Comparison of ENCODE assay signal across 1 cellular context in the genomic region with DNA sequence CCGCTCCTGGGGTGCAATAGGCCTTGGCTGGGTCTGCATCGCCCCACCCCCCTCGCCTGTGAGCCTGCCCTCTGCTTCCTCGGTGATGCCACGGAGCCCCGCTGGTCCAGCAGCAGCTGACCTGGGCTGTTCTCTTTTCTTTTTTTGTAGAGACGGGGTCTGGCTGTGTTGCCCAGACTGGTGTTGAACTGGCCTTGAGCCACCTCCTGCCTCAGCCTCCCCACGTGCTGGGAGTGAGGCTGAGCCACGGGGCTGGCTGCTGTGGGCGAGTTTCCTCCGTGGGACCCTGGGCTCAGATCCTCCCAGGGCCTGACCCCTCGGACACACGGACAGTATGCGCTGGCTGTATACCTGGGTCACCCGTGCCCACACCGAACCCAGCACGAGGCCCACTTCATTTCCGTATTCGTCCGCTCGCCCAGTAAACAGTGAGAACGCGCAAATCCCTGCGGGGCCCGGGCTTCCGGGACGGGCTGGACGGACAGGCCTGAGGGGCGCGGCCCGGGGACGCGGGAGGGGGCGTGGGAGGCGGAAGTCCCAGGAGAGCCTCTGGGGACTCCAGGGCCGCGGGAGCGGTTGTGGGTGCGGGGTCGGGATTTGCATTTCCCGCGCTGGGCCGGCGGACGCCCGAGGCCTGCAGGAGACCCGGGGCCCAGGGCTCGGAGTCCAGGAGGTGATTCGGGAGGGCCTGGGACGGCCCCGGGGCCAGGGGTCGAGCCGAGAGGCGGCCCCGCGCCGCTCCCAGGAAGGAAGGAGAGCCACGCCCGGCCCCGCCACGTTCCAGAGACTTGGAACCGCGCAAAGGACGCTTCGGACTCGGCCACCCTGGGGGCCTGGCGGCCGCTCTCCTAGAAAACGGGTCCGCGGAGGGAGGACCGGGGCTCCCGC.
A peak's percentile ranks its signal among the peaks of the same experiment; 100 is the strongest.
TF ChIP-seq lines count a peak whose summit lies in the region.

No MANE protein-coding gene starts in this region.

TF ChIP-seq in K562, 482 proteins besides CTCF, POLR2A, EP300 and RAD21 (continued from another document and continues in another):
- TF ChIP-seq, protein P1, sequence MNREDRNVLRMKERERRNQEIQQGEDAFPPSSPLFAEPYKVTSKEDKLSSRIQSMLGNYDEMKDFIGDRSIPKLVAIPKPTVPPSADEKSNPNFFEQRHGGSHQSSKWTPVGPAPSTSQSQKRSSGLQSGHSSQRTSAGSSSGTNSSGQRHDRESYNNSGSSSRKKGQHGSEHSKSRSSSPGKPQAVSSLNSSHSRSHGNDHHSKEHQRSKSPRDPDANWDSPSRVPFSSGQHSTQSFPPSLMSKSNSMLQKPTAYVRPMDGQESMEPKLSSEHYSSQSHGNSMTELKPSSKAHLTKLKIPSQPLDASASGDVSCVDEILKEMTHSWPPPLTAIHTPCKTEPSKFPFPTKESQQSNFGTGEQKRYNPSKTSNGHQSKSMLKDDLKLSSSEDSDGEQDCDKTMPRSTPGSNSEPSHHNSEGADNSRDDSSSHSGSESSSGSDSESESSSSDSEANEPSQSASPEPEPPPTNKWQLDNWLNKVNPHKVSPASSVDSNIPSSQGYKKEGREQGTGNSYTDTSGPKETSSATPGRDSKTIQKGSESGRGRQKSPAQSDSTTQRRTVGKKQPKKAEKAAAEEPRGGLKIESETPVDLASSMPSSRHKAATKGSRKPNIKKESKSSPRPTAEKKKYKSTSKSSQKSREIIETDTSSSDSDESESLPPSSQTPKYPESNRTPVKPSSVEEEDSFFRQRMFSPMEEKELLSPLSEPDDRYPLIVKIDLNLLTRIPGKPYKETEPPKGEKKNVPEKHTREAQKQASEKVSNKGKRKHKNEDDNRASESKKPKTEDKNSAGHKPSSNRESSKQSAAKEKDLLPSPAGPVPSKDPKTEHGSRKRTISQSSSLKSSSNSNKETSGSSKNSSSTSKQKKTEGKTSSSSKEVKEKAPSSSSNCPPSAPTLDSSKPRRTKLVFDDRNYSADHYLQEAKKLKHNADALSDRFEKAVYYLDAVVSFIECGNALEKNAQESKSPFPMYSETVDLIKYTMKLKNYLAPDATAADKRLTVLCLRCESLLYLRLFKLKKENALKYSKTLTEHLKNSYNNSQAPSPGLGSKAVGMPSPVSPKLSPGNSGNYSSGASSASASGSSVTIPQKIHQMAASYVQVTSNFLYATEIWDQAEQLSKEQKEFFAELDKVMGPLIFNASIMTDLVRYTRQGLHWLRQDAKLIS (CRISPR knock-in tag; IDR thresholded peaks at IDR 0.05), result no peak
- TF ChIP-seq KLF16 (IDR thresholded peaks at IDR 0.05) (no peak), ZNF212 (CRISPR knock-in tag; IDR thresholded peaks at IDR 0.05) (no peak), MTA1 (IDR thresholded peaks at IDR 0.05; ENCODE audit: borderline replicate concordance) (no peak), EP400 (IDR thresholded peaks at IDR 0.05) (no peak), ZFP36 (IDR thresholded peaks at IDR 0.05; ENCODE audit: low read depth, low read length, partially characterized antibody) (no peak), U2AF2 (optimal IDR thresholded peaks at IDR 0.05; ENCODE audit: low read depth, low read length) (no peak), CBX8 (IDR thresholded peaks at IDR 0.05; ENCODE audit: borderline replicate concordance, extremely low read depth, low read depth, low read length, poor library complexity, severe bottlenecking) (no peak), NFYB (IDR thresholded peaks at IDR 0.05; ENCODE audit: extremely low read depth, insufficient read length) (no peak), ATF1 (CRISPR knock-in tag; IDR thresholded peaks at IDR 0.05) (no peak), ATF1 (tag; IDR thresholded peaks at IDR 0.05) (no peak), ZNF124 (CRISPR knock-in tag; IDR thresholded peaks at IDR 0.05) (no peak), SMAD1 (IDR thresholded peaks at IDR 0.05; ENCODE audit: low read depth, low read length, partially characterized antibody) (no peak), ZFX (CRISPR knock-in tag; IDR thresholded peaks at IDR 0.05) (no peak), ZNF324 (CRISPR knock-in tag; IDR thresholded peaks at IDR 0.05) (no peak), NBN (IDR thresholded peaks at IDR 0.05; ENCODE audit: low read depth) (no peak), HDAC2 (IDR thresholded peaks at IDR 0.05) (no peak), NR2C2 (CRISPR knock-in tag; IDR thresholded peaks at IDR 0.05) (no peak), NR2C2 (tag; IDR thresholded peaks at IDR 0.05) (no peak), WHSC1 (IDR thresholded peaks at IDR 0.05; ENCODE audit: low read length) (no peak), PML (IDR thresholded peaks at IDR 0.05; ENCODE audit: low read length) (no peak), OTX1 (CRISPR knock-in tag; IDR thresholded peaks at IDR 0.05) (no peak), ZNF263 (CRISPR knock-in tag; IDR thresholded peaks at IDR 0.05; ENCODE audit: borderline replicate concordance) (0 out of 2 replicates have a peak, but pooled peaks have one; percentile 38), CCAR2 (IDR thresholded peaks at IDR 0.05; ENCODE audit: low read depth, low read length) (no peak), ZSCAN29 (IDR thresholded peaks at IDR 0.05) (no peak), MAZ (CRISPR knock-in tag; conservative IDR thresholded peaks at IDR 0.05 in 1 of 2, IDR thresholded peaks at IDR 0.05 in 1 of 2) (no peak), LCOR (CRISPR knock-in tag; IDR thresholded peaks at IDR 0.05) (no peak), ZZZ3 (IDR thresholded peaks at IDR 0.05) (no peak), ZNF695 (CRISPR knock-in tag; IDR thresholded peaks at IDR 0.05) (no peak), EGR1 (conservative IDR thresholded peaks at IDR 0.05) (peak; percentile 39; the same call in 1 of the 2 replicates)
- TF ChIP-seq, protein P2, sequence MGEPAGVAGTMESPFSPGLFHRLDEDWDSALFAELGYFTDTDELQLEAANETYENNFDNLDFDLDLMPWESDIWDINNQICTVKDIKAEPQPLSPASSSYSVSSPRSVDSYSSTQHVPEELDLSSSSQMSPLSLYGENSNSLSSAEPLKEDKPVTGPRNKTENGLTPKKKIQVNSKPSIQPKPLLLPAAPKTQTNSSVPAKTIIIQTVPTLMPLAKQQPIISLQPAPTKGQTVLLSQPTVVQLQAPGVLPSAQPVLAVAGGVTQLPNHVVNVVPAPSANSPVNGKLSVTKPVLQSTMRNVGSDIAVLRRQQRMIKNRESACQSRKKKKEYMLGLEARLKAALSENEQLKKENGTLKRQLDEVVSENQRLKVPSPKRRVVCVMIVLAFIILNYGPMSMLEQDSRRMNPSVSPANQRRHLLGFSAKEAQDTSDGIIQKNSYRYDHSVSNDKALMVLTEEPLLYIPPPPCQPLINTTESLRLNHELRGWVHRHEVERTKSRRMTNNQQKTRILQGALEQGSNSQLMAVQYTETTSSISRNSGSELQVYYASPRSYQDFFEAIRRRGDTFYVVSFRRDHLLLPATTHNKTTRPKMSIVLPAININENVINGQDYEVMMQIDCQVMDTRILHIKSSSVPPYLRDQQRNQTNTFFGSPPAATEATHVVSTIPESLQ (CRISPR knock-in tag; IDR thresholded peaks at IDR 0.05), result no peak
- TF ChIP-seq, protein P3, sequence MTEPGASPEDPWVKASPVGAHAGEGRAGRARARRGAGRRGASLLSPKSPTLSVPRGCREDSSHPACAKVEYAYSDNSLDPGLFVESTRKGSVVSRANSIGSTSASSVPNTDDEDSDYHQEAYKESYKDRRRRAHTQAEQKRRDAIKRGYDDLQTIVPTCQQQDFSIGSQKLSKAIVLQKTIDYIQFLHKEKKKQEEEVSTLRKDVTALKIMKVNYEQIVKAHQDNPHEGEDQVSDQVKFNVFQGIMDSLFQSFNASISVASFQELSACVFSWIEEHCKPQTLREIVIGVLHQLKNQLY (CRISPR knock-in tag; conservative IDR thresholded peaks at IDR 0.05), result no peak
- TF ChIP-seq, protein P4, sequence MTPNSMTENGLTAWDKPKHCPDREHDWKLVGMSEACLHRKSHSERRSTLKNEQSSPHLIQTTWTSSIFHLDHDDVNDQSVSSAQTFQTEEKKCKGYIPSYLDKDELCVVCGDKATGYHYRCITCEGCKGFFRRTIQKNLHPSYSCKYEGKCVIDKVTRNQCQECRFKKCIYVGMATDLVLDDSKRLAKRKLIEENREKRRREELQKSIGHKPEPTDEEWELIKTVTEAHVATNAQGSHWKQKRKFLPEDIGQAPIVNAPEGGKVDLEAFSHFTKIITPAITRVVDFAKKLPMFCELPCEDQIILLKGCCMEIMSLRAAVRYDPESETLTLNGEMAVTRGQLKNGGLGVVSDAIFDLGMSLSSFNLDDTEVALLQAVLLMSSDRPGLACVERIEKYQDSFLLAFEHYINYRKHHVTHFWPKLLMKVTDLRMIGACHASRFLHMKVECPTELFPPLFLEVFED (CRISPR knock-in tag; conservative IDR thresholded peaks at IDR 0.05), result no peak
- TF ChIP-seq, protein P5, sequence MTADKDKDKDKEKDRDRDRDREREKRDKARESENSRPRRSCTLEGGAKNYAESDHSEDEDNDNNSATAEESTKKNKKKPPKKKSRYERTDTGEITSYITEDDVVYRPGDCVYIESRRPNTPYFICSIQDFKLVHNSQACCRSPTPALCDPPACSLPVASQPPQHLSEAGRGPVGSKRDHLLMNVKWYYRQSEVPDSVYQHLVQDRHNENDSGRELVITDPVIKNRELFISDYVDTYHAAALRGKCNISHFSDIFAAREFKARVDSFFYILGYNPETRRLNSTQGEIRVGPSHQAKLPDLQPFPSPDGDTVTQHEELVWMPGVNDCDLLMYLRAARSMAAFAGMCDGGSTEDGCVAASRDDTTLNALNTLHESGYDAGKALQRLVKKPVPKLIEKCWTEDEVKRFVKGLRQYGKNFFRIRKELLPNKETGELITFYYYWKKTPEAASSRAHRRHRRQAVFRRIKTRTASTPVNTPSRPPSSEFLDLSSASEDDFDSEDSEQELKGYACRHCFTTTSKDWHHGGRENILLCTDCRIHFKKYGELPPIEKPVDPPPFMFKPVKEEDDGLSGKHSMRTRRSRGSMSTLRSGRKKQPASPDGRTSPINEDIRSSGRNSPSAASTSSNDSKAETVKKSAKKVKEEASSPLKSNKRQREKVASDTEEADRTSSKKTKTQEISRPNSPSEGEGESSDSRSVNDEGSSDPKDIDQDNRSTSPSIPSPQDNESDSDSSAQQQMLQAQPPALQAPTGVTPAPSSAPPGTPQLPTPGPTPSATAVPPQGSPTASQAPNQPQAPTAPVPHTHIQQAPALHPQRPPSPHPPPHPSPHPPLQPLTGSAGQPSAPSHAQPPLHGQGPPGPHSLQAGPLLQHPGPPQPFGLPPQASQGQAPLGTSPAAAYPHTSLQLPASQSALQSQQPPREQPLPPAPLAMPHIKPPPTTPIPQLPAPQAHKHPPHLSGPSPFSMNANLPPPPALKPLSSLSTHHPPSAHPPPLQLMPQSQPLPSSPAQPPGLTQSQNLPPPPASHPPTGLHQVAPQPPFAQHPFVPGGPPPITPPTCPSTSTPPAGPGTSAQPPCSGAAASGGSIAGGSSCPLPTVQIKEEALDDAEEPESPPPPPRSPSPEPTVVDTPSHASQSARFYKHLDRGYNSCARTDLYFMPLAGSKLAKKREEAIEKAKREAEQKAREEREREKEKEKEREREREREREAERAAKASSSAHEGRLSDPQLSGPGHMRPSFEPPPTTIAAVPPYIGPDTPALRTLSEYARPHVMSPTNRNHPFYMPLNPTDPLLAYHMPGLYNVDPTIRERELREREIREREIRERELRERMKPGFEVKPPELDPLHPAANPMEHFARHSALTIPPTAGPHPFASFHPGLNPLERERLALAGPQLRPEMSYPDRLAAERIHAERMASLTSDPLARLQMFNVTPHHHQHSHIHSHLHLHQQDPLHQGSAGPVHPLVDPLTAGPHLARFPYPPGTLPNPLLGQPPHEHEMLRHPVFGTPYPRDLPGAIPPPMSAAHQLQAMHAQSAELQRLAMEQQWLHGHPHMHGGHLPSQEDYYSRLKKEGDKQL (CRISPR knock-in tag; IDR thresholded peaks at IDR 0.05; ENCODE audit: borderline replicate concordance), result no peak
- TF ChIP-seq, protein P6, sequence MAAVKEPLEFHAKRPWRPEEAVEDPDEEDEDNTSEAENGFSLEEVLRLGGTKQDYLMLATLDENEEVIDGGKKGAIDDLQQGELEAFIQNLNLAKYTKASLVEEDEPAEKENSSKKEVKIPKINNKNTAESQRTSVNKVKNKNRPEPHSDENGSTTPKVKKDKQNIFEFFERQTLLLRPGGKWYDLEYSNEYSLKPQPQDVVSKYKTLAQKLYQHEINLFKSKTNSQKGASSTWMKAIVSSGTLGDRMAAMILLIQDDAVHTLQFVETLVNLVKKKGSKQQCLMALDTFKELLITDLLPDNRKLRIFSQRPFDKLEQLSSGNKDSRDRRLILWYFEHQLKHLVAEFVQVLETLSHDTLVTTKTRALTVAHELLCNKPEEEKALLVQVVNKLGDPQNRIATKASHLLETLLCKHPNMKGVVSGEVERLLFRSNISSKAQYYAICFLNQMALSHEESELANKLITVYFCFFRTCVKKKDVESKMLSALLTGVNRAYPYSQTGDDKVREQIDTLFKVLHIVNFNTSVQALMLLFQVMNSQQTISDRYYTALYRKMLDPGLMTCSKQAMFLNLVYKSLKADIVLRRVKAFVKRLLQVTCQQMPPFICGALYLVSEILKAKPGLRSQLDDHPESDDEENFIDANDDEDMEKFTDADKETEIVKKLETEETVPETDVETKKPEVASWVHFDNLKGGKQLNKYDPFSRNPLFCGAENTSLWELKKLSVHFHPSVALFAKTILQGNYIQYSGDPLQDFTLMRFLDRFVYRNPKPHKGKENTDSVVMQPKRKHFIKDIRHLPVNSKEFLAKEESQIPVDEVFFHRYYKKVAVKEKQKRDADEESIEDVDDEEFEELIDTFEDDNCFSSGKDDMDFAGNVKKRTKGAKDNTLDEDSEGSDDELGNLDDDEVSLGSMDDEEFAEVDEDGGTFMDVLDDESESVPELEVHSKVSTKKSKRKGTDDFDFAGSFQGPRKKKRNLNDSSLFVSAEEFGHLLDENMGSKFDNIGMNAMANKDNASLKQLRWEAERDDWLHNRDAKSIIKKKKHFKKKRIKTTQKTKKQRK (IDR thresholded peaks at IDR 0.05; ENCODE audit: borderline replicate concordance, low read depth, low read length), result no peak
- TF ChIP-seq, protein P7, sequence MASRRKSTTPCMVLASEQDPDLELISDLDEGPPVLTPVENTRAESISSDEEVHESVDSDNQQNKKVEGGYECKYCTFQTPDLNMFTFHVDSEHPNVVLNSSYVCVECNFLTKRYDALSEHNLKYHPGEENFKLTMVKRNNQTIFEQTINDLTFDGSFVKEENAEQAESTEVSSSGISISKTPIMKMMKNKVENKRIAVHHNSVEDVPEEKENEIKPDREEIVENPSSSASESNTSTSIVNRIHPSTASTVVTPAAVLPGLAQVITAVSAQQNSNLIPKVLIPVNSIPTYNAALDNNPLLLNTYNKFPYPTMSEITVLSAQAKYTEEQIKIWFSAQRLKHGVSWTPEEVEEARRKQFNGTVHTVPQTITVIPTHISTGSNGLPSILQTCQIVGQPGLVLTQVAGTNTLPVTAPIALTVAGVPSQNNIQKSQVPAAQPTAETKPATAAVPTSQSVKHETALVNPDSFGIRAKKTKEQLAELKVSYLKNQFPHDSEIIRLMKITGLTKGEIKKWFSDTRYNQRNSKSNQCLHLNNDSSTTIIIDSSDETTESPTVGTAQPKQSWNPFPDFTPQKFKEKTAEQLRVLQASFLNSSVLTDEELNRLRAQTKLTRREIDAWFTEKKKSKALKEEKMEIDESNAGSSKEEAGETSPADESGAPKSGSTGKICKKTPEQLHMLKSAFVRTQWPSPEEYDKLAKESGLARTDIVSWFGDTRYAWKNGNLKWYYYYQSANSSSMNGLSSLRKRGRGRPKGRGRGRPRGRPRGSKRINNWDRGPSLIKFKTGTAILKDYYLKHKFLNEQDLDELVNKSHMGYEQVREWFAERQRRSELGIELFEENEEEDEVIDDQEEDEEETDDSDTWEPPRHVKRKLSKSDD (conservative IDR thresholded peaks at IDR 0.05; ENCODE audit: low read length), result no peak
- TF ChIP-seq, protein P8, sequence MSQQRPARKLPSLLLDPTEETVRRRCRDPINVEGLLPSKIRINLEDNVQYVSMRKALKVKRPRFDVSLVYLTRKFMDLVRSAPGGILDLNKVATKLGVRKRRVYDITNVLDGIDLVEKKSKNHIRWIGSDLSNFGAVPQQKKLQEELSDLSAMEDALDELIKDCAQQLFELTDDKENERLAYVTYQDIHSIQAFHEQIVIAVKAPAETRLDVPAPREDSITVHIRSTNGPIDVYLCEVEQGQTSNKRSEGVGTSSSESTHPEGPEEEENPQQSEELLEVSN (IDR thresholded peaks at IDR 0.05; ENCODE audit: borderline replicate concordance in 1 of 2, extremely low read depth in 1 of 2, insufficient read depth in 1 of 2, insufficient read length in 1 of 2, low read depth in 1 of 2, low read length in 1 of 2, poor library complexity in 1 of 2, severe bottlenecking in 1 of 2), result peak in 1 of 2 experiments; percentile 42
